ENCODE assay signal across 27 cellular contexts in the genomic region with DNA sequence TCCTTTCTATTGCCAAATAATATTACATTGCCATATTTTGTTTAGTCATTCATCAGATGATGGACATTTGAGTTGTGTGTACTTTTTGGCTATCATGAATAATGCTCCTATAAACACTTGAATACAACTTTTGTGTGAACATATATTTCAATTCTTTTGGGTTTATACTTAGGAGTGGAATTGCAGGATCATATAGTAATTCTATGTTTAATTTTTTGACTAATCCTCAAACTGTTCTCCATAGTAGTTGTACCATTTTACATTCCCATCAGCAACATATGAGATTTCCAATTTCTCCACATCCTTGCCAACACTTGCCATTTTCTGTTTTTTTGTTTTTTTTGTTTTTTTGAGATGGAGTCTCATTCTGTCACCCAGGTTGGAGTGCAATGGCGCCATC.
"Had no signal": no experiment of that assay in that cellular context is flagged by ENCODE, and none has a peak within 500 bp of the region (broad histone marks: within the 10 kb centered on the region; RNA-seq: fewer than 3 reads in every experiment).

No MANE protein-coding gene starts in this region.

- ATAC-seq: stimulated activated effector memory CD8-positive, alpha-beta T cell treated with anti-CD3 and anti-CD28 coated beads, Interleukin-12 subunit alpha, Interleukin-12 subunit beta, amount 100 ng/mL, for 72 hours; stimulated activated memory B cell treated with anti-CD40 and anti-IgM and Interleukin-4, amounts not matched to agents 10 μg/mL and 1 μg/mL and 100 μg/mL, for 72 hours; stimulated activated naive B cell treated with anti-CD40 and anti-IgM and Interleukin-4, amounts not matched to agents 10 μg/mL and 1 μg/mL and 100 μg/mL, for 72 hours; stimulated activated naive CD8-positive, alpha-beta T cell treated with anti-CD3 and anti-CD28 coated beads, Interleukin-15, amount 100 ng/mL, for 72 hours; stimulated activated naive CD8-positive, alpha-beta T cell treated with anti-CD3 and anti-CD28 coated beads, Interleukin-15, Interleukin-2, amounts not matched to agents 100 U/mL and 50 U/mL, for 24 hours; upper lobe of right lung had no signal

- H3K9me3 ChIP-seq: suprapubic skin, testis, thyroid gland, uterus, vagina had no signal

- DNase-seq: stimulated activated CD4-positive, alpha-beta T cell treated with anti-CD3 and anti-CD28 coated beads, Interleukin-2, amount 100 ng/mL, for 48 hours; stimulated activated CD4-positive, alpha-beta T cell treated with anti-CD3 and anti-CD28 coated beads, Interleukin-4, amount 100 ng/mL, for 1 hour; stimulated activated CD4-positive, alpha-beta T cell treated with anti-CD3 and anti-CD28 coated beads, Interleukin-4, amount 100 ng/mL, for 24 hours; stimulated activated CD4-positive, alpha-beta T cell treated with anti-CD3 and anti-CD28 coated beads, Interleukin-4, amount 100 ng/mL, for 4 hours; stimulated activated CD8-positive, alpha-beta memory T cell treated with anti-CD3 and anti-CD28 coated beads, Interleukin-4, amount 100 ng/mL, for 48 hours; stimulated activated naive B cell treated with anti-CD40 and anti-IgM and Interleukin-4, amounts not matched to agents 10 μg/mL and 1 μg/mL and 100 μg/mL, for 72 hours; stimulated activated naive CD4-positive, alpha-beta T cell; stimulated activated naive CD4-positive, alpha-beta T cell treated with Interleukin-2 at 50 U/mL for 16 hours; stimulated activated naive CD8-positive, alpha-beta T cell treated with anti-CD3 and anti-CD28 coated beads, Interleukin-15, amount 100 ng/mL, for 72 hours; stimulated activated naive CD8-positive, alpha-beta T cell treated with anti-CD3 and anti-CD28 coated beads, Interleukin-15, Interleukin-2, amounts not matched to agents 100 U/mL and 50 U/mL, for 24 hours; stomach; substantia nigra; testis; thyroid gland; tibial artery; transverse colon; trophoblast cell; upper lobe of left lung; upper lobe of right lung; uterus had no signal

- H3K36me3 ChIP-seq: stomach, suprapubic skin, thoracic aorta, thyroid gland, tibial artery, tibial nerve, transverse colon, upper lobe of left lung, upper lobe of right lung, uterus, vagina had no signal

- H3K4me1 ChIP-seq: testis, uterus, vagina had no signal

- H3K27me3 ChIP-seq: stomach, suprapubic skin, testis, thyroid gland, tibial artery, tibial nerve, transverse colon, upper lobe of left lung, upper lobe of right lung, uterus, vagina had no signal

- H3K27ac ChIP-seq: stomach, suprapubic skin, testis, thoracic aorta, thyroid gland, tibial artery, tibial nerve, transverse colon, upper lobe of left lung, upper lobe of right lung, uterus, vagina had no signal

- FAIRE-seq: urothelium cell line had no signal

- H3K4me3 ChIP-seq: stomach, suprapubic skin, testis, thoracic aorta, thyroid gland, tibial artery, tibial nerve, transverse colon, upper lobe of left lung, upper lobe of right lung, uterus, vagina had no signal
